ENCODE assay signal across 22 cellular contexts in genomic region chr5:106801554-106801953, GRCh38.
"Had no signal": no experiment of that assay in that cellular context is flagged by ENCODE, and none has a peak within 500 bp of the region (broad histone marks: within the 10 kb centered on the region; RNA-seq: fewer than 3 reads in every experiment).

No MANE protein-coding gene starts in this region.

- H3K4me3 Mint-ChIP-seq: activated CD4-positive, alpha-beta memory T cell treated with anti-CD3 and anti-CD28 coated beads, Interleukin-2, amount 10 ng/mL, durations not matched to agents 7 days and 5 days; activated CD4-positive, alpha-beta T cell treated with anti-CD3 and anti-CD28 coated beads, Interleukin-2, amount 10 ng/mL, durations not matched to agents 7 days and 5 days; activated T-cell treated with anti-CD3 and anti-CD28 coated beads, Interleukin-2, amount 50 U/mL, for 24 hours; activated T-helper 17 cell treated with anti-CD3 and anti-CD28 coated beads, Interleukin-2, amount 50 U/mL, for 72 hours; nephron had no signal

- DNase-seq: activated CD4-positive, alpha-beta memory T cell treated with anti-CD3 and anti-CD28 coated beads, Interleukin-2, amount 10 ng/mL, durations not matched to agents 7 days and 5 days; activated CD4-positive, alpha-beta T cell treated with anti-CD3 and anti-CD28 coated beads for 1 hour; activated CD4-positive, alpha-beta T cell treated with anti-CD3 and anti-CD28 coated beads, Interleukin-2, amount 10 ng/mL, durations not matched to agents 7 days and 5 days; activated CD8-positive, alpha-beta memory T cell treated with anti-CD3 and anti-CD28 coated beads, Interleukin-2, amount 50 U/mL, for 48 hours; activated T-cell treated with anti-CD3 and anti-CD28 coated beads, Interleukin-2, amount 50 U/mL, for 24 hours; central memory CD4-positive, alpha-beta T cell; left cardiac atrium; left ventricle myocardium superior; mammary epithelial cell; posterior cingulate gyrus; right cardiac atrium; spleen; stimulated activated naive CD4-positive, alpha-beta T cell; tibial artery; upper lobe of right lung had no signal

- H3K9me3 Mint-ChIP-seq: activated CD4-positive, alpha-beta T cell treated with anti-CD3 and anti-CD28 coated beads, Interleukin-2, amount 10 ng/mL, durations not matched to agents 7 days and 5 days; activated naive CD4-positive, alpha-beta T cell treated with anti-CD3 and anti-CD28 coated beads, Interleukin-2, amount 50 U/mL, for 72 hours; activated T-helper 17 cell treated with anti-CD3 and anti-CD28 coated beads, Interleukin-2, amount 50 U/mL, for 72 hours; nephron had no signal

- H3K9me3 ChIP-seq: breast epithelium, gastroesophageal sphincter, spleen, suprapubic skin, tibial artery, upper lobe of right lung had no signal

- H3K27ac Mint-ChIP-seq: activated CD4-positive, alpha-beta memory T cell treated with anti-CD3 and anti-CD28 coated beads, Interleukin-2, amount 10 ng/mL, durations not matched to agents 7 days and 5 days; activated CD4-positive, alpha-beta T cell treated with anti-CD3 and anti-CD28 coated beads, Interleukin-2, amount 10 ng/mL, durations not matched to agents 7 days and 5 days; activated naive CD4-positive, alpha-beta T cell treated with anti-CD3 and anti-CD28 coated beads, Interleukin-2, amount 50 U/mL, for 72 hours; activated T-cell treated with anti-CD3 and anti-CD28 coated beads, Interleukin-2, amount 50 U/mL, for 24 hours; activated T-helper 17 cell treated with anti-CD3 and anti-CD28 coated beads, Interleukin-2, amount 50 U/mL, for 72 hours; nephron had no signal

- H3K4me3 ChIP-seq: breast epithelium, gastroesophageal sphincter, hepatocyte, spleen, suprapubic skin, tibial artery, upper lobe of right lung had no signal

- H2AFZ ChIP-seq: hepatocyte had no signal

- H3K4me2 ChIP-seq: hepatocyte had no signal

- H3K4me1 Mint-ChIP-seq: activated CD4-positive, alpha-beta memory T cell treated with anti-CD3 and anti-CD28 coated beads, Interleukin-2, amount 10 ng/mL, durations not matched to agents 7 days and 5 days; activated CD4-positive, alpha-beta T cell treated with anti-CD3 and anti-CD28 coated beads, Interleukin-2, amount 10 ng/mL, durations not matched to agents 7 days and 5 days; activated T-helper 17 cell treated with anti-CD3 and anti-CD28 coated beads, Interleukin-2, amount 50 U/mL, for 72 hours; nephron had no signal

- H3K27ac ChIP-seq: breast epithelium, gastroesophageal sphincter, hepatocyte, spleen, suprapubic skin, tibial artery, upper lobe of right lung had no signal

- H3K4me1 ChIP-seq: breast epithelium, gastroesophageal sphincter, spleen, suprapubic skin, tibial artery, upper lobe of right lung had no signal

- H3K79me2 ChIP-seq: hepatocyte had no signal

- ATAC-seq: activated naive CD4-positive, alpha-beta T cell treated with anti-CD3 and anti-CD28 coated beads, Interleukin-2, amount 50 U/mL, for 72 hours; activated T-helper 17 cell treated with anti-CD3 and anti-CD28 coated beads, Interleukin-2, amount 50 U/mL, for 72 hours; gastroesophageal sphincter; left cardiac atrium; left ventricle myocardium superior; right cardiac atrium; upper lobe of right lung had no signal

- H3K36me3 ChIP-seq: gastroesophageal sphincter, spleen, suprapubic skin, tibial artery, upper lobe of right lung had no signal

- H3K27me3 Mint-ChIP-seq: activated CD4-positive, alpha-beta memory T cell treated with anti-CD3 and anti-CD28 coated beads, Interleukin-2, amount 10 ng/mL, durations not matched to agents 7 days and 5 days; activated CD4-positive, alpha-beta T cell treated with anti-CD3 and anti-CD28 coated beads, Interleukin-2, amount 10 ng/mL, durations not matched to agents 7 days and 5 days; activated T-cell treated with anti-CD3 and anti-CD28 coated beads, Interleukin-2, amount 50 U/mL, for 24 hours; activated T-helper 17 cell treated with anti-CD3 and anti-CD28 coated beads, Interleukin-2, amount 50 U/mL, for 72 hours had no signal

- H3K36me3 Mint-ChIP-seq: activated naive CD4-positive, alpha-beta T cell treated with anti-CD3 and anti-CD28 coated beads, Interleukin-2, amount 50 U/mL, for 72 hours had no signal

- H3K27me3 ChIP-seq: breast epithelium, gastroesophageal sphincter, hepatocyte, spleen, suprapubic skin, tibial artery, upper lobe of right lung had no signal
